8 cellular contexts compared by ENCODE assay signal in genomic region chr12:121238604-121239334, GRCh38. TPM values are rescaled to one million over a fixed set of nuclear protein-coding genes. Genes with fewer than 3 reads are reported as not detected.
DNase-seq lines count a peak whose midpoint lies in the region; ATAC-seq and TF ChIP-seq lines count a peak whose summit lies in the region.

No MANE protein-coding gene starts in this region.

- peak overlapping the region in 2 of 4 donors; percentile 17 to 66 for H3K4me3 Mint-ChIP-seq in IgD-negative memory B cell

- H3F3A ChIP-seq in SK-N-SH (replicated peaks; ENCODE audit: insufficient read depth) = no peaks in the 10 kb centered on the region

- H3K27ac Mint-ChIP-seq in IgD-negative memory B cell = peak overlapping the region; percentile 85 to 93 (median 88)

- WGBS in SK-N-SH (ENCODE audit: low lambda C conversion rate) = 74% methylated on average over 4 of the region's 7 CpGs

- peaks cover 8% of the 10 kb centered on the region for H3K36me3 Mint-ChIP-seq in IgD-negative memory B cell

- H3K4me1 ChIP-seq in BLaER1 (peaks cover 45% of the 10 kb centered on the region), SK-N-SH (ENCODE audit: control insufficient read depth in 1 of 2, insufficient read depth in 2 of 2, low read depth in 1 of 2, low read length in 1 of 2) (peaks cover 0 to 4% of the 10 kb centered on the region in 2 experiments; a peak in 1 of 4 replicates), lower lobe of right lung (peaks cover 42% of the 10 kb centered on the region), colonic mucosa (no peaks in the 10 kb centered on the region)

- no peak overlapping the region for H3K9ac ChIP-seq in BLaER1
- H3K9ac ChIP-seq in SK-N-SH = no peak overlapping the region
- no peak overlapping the region for H3K9ac ChIP-seq in colonic mucosa (ENCODE audit: low read depth in 2 of 2, low read length in 2 of 2)

- H3K79me2 ChIP-seq in SK-N-SH (ENCODE audit: insufficient read depth) = no peaks in the 10 kb centered on the region

- peak; percentile 54 for DNase-seq in SK-N-SH
- DNase-seq in lower lobe of right lung = no peak
- no peak for DNase-seq in H4 (ENCODE audit: low spot score)
- DNase-seq in colonic mucosa = no peak
- no peak for DNase-seq in AG08395 (ENCODE audit: low spot score)

- no peaks in the 10 kb centered on the region for H4K20me1 ChIP-seq in BLaER1
- no peaks in the 10 kb centered on the region for H4K20me1 ChIP-seq in SK-N-SH (ENCODE audit: insufficient read depth)

- TF ChIP-seq RAD21 in SK-N-SH (IDR thresholded peaks at IDR 0.05; ENCODE audit: low read length) = no peak

- no peaks in the 10 kb centered on the region for H3K27me3 Mint-ChIP-seq in IgD-negative memory B cell

- H3K36me3 ChIP-seq in BLaER1 (peaks cover 84% of the 10 kb centered on the region), SK-N-SH (replicated peaks in 1 of 2; ENCODE audit: control insufficient read depth in 1 of 2, insufficient read depth in 2 of 2, low read length in 1 of 2) (peaks cover 0 to 3% of the 10 kb centered on the region in 2 experiments), lower lobe of right lung (peaks cover 64% of the 10 kb centered on the region), colonic mucosa (peaks cover 2% of the 10 kb centered on the region)

- no peaks in the 10 kb centered on the region for H3K9me2 ChIP-seq in SK-N-SH

- peaks cover 10 to 17% (median 16%) of the 10 kb centered on the region in 3 donors for H3K4me1 Mint-ChIP-seq in IgD-negative memory B cell

- TF ChIP-seq CTCF in SK-N-SH (IDR thresholded peaks at IDR 0.05) = no peak
- no peak for TF ChIP-seq CTCF in lower lobe of right lung (IDR thresholded peaks at IDR 0.05)
- TF ChIP-seq CTCF in colonic mucosa (IDR thresholded peaks at IDR 0.05) = no peak

- no peak for TF ChIP-seq EP300 in SK-N-SH (IDR thresholded peaks at IDR 0.05; ENCODE audit: borderline replicate concordance in 1 of 2, low read depth in 1 of 2, low read length in 1 of 2)

- ATAC-seq in lower lobe of right lung (peak in 1 of 2 donors; percentile 3), HG03432 (IDR thresholded peaks at IDR 0.05; ENCODE audit: unreplicated experiment) (no peak)

- no peaks in the 10 kb centered on the region for H3K27me3 ChIP-seq in BLaER1
- H3K27me3 ChIP-seq in SK-N-SH (ENCODE audit: insufficient read depth) = no peaks in the 10 kb centered on the region
- H3K27me3 ChIP-seq in lower lobe of right lung (ENCODE audit: low read depth) = no peaks in the 10 kb centered on the region
- no peaks in the 10 kb centered on the region for H3K27me3 ChIP-seq in colonic mucosa

- POLR2A ChIA-PET in SK-N-SH (lab: Yijun Ruan, JAX) = no interaction called here

- H3K9me3 Mint-ChIP-seq in IgD-negative memory B cell = no peaks in the 10 kb centered on the region

- no peak overlapping the region for H3K4me3 ChIP-seq in BLaER1
- no peak overlapping the region for H3K4me3 ChIP-seq in SK-N-SH (ENCODE audit: low read depth in 2 of 2, low read length in 1 of 2)
- H3K4me3 ChIP-seq in lower lobe of right lung = no peak overlapping the region
- no peak overlapping the region for H3K4me3 ChIP-seq in colonic mucosa

- H3K9me3 ChIP-seq in BLaER1 = no peaks in the 10 kb centered on the region
- no peaks in the 10 kb centered on the region for H3K9me3 ChIP-seq in SK-N-SH
- H3K9me3 ChIP-seq in lower lobe of right lung = no peaks in the 10 kb centered on the region
- no peaks in the 10 kb centered on the region for H3K9me3 ChIP-seq in colonic mucosa

- intact Hi-C loops in lower lobe of right lung (cut with DNase I) (no loop called here), colonic mucosa (cut with DNase I) (no loop called here)

- H3K4me2 ChIP-seq in BLaER1 (peak overlapping the region; percentile 71), SK-N-SH (no peak overlapping the region)

- CTCF ChIA-PET in SK-N-SH (lab: Yijun Ruan, JAX) = interaction anchor here (1.3 to 3.4 kb wide), 2 partner anchors 9 to 28 kb away, joined by 3 to 35 read pairs; no protein-coding TSS in a partner anchor

- H2AFZ ChIP-seq in SK-N-SH (ENCODE audit: low read depth) = no peak overlapping the region

- peak overlapping the region; percentile 66 for H3K27ac ChIP-seq in BLaER1
- H3K27ac ChIP-seq in SK-N-SH (ENCODE audit: low read depth in 2 of 2, low read length in 1 of 2) = no peak overlapping the region
- H3K27ac ChIP-seq in lower lobe of right lung = peak overlapping the region; percentile 6
- H3K27ac ChIP-seq in colonic mucosa = no peak overlapping the region

TF ChIP-seq in SK-N-SH, 30 proteins besides CTCF, POLR2A, EP300 and RAD21:
- TF ChIP-seq TCF12 (IDR thresholded peaks at IDR 0.05) = no peak

RNA-seq across cellular contexts. Expression of gene P2RX4, which starts 28.8 kb away (rescaled TPM):
- 27.5 TPM for polyA plus RNA-seq in IgD-negative memory B cell
- polyA plus RNA-seq in SK-N-SH (2012; rRNA removed) = 24.2 and 32.2 TPM in 2 replicates
- polyA plus RNA-seq in SK-N-SH (2012; cell fraction: cytosol; rRNA removed) = 13.4 and 22.6 TPM in 2 replicates
- polyA plus RNA-seq in SK-N-SH (2012; cell fraction: nucleus; rRNA removed) = 17.6 and 24.1 TPM in 2 replicates
- 65.8 TPM for total RNA-seq in lower lobe of right lung
- 52.3 and 61.7 TPM in 2 replicates for total RNA-seq in H4 (2014; rRNA removed; shearing (Covaris generic))
- 100 to 1,000 TPM in 1 of 2 donors, 10 to 100 TPM in 1; 82.2 to 123 TPM for total RNA-seq in colonic mucosa

RNA-seq across cellular contexts. Expression of gene CAMKK2, which starts 57.7 kb away (rescaled TPM):
- polyA plus RNA-seq in IgD-negative memory B cell (17.0 TPM), SK-N-SH (2012; rRNA removed) (23.6 and 24.5 TPM in 2 replicates)
- polyA plus RNA-seq in SK-N-SH (2012; cell fraction: cytosol; rRNA removed) = 13.3 and 17.8 TPM in 2 replicates
- 39.4 and 39.9 TPM in 2 replicates for polyA plus RNA-seq in SK-N-SH (2012; cell fraction: nucleus; rRNA removed)
- total RNA-seq in lower lobe of right lung (40.4 TPM), colonic mucosa (10 to 100 TPM; 34.3 to 44.0 TPM)
- total RNA-seq in H4 (2014; rRNA removed; shearing (Covaris generic)) = 3.2 and 4.1 TPM in 2 replicates

Comparison
In these comparisons a context has a peak if more than half of its experiments do, and no peak if none do; other contexts are left out.
1. H3K27ac ChIP-seq: peak in BLaER1 (single experiment) and lower lobe of right lung (single experiment); none in SK-N-SH (0 of 2) and colonic mucosa (single experiment).